1 cellular context compared by ENCODE assay signal in the genomic region with DNA sequence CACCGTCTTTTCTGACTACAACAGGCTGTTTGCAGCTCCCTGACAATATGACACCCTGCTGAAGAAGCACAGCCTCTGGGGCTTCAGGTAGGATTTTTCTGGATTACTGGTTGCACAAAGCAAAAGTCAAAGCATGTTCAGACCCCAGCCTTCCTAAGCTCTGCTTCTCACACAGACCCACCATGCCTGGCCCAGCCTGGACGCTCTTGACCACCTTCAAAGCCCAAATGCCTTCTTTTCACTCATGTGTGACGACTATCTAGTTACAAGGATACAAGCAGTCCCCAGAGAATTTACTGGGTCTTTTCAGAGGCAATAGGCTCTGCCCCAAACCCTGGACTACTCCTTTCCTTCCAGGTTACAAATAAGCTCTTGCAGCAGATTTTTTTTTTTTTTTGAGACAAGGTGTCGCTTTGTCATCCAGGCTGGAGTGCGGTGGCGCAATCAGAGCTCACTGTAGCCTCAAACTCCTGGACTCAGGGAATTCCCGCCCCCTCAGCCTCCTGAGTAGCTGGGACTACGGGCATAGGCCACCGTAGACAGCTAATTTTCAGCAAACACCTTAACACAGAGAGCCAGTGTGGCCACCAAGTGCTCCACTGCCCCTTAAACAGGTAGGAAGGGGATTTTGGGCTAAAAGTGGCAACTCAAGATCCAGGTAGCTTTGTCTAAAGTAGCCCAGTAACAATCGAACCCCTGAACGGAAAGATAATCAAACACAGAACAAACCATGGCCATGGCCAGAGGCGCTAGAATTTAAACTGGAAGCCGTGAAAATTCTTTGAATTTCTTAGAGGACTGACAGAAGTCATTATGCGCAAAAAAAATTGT.
TF ChIP-seq lines count a peak whose summit lies in the region.

No MANE protein-coding gene starts in this region.

TF ChIP-seq in HepG2, 621 proteins besides CTCF, POLR2A, EP300 and RAD21 (continued from another document):
- TF ChIP-seq ATF2 (CRISPR knock-in tag; IDR thresholded peaks at IDR 0.05), result no peak
- TF ChIP-seq ATF6 (CRISPR knock-in tag; conservative IDR thresholded peaks at IDR 0.05), result no peak
- TF ChIP-seq ZMYM3 (CRISPR knock-in tag; IDR thresholded peaks at IDR 0.05), result peak; percentile 67; the same call in 1 of the 2 replicates
- TF ChIP-seq, protein P1, sequence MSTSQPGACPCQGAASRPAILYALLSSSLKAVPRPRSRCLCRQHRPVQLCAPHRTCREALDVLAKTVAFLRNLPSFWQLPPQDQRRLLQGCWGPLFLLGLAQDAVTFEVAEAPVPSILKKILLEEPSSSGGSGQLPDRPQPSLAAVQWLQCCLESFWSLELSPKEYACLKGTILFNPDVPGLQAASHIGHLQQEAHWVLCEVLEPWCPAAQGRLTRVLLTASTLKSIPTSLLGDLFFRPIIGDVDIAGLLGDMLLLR (CRISPR knock-in tag; IDR thresholded peaks at IDR 0.05), result no peak
- TF ChIP-seq ZNF180 (CRISPR knock-in tag; IDR thresholded peaks at IDR 0.05; ENCODE audit: borderline replicate concordance, low read depth), result no peak
- TF ChIP-seq RARA (CRISPR knock-in tag; IDR thresholded peaks at IDR 0.05), result 0 out of 2 replicates have a peak, but pooled peaks have one; percentile 19
- TF ChIP-seq, protein P2, sequence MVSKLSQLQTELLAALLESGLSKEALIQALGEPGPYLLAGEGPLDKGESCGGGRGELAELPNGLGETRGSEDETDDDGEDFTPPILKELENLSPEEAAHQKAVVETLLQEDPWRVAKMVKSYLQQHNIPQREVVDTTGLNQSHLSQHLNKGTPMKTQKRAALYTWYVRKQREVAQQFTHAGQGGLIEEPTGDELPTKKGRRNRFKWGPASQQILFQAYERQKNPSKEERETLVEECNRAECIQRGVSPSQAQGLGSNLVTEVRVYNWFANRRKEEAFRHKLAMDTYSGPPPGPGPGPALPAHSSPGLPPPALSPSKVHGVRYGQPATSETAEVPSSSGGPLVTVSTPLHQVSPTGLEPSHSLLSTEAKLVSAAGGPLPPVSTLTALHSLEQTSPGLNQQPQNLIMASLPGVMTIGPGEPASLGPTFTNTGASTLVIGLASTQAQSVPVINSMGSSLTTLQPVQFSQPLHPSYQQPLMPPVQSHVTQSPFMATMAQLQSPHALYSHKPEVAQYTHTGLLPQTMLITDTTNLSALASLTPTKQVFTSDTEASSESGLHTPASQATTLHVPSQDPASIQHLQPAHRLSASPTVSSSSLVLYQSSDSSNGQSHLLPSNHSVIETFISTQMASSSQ (IDR thresholded peaks at IDR 0.05; ENCODE audit: low read depth), result no peak; the same call in 1 of the 2 replicates
- TF ChIP-seq, protein P2 (CRISPR knock-in tag; IDR thresholded peaks at IDR 0.05; ENCODE audit: borderline replicate concordance), result peak; percentile 74; the same call in 1 of the 2 replicates
